23 cellular contexts compared by ENCODE assay signal in genomic region chr19:40026597-40026970, GRCh38. TPM values are rescaled to one million over a fixed set of nuclear protein-coding genes. Genes with fewer than 3 reads are reported as not detected.
A peak's percentile ranks its signal among the peaks of the same experiment; 100 is the strongest.
DNase-seq lines count a peak whose midpoint lies in the region; ATAC-seq, FAIRE-seq and TF ChIP-seq lines count a peak whose summit lies in the region.
"Had no signal": no experiment of that assay in that cellular context is flagged by ENCODE, and none has a peak within 500 bp of the region (broad histone marks: within the 10 kb centered on the region; RNA-seq: fewer than 3 reads in every experiment).

No MANE protein-coding gene starts in this region.

- no peaks in the 10 kb centered on the region for H3K4me1 Mint-ChIP-seq in endodermal cell
- peaks cover 0 to 2% (median 0%) of the 10 kb centered on the region in 7 donors for H3K4me1 Mint-ChIP-seq in naive thymus-derived CD4-positive, alpha-beta T cell
- H3K4me1 Mint-ChIP-seq: B cell had no signal

- no peak overlapping the region for H4K91ac ChIP-seq in mesenchymal stem cell (ENCODE audit: low read length)

- no peak overlapping the region for H3K14ac ChIP-seq in mesenchymal stem cell (ENCODE audit: low read length in 2 of 2)

- TF ChIP-seq RAD21 in A549 (conservative IDR thresholded peaks at IDR 0.05 in 1 of 2, IDR thresholded peaks at IDR 0.05 in 1 of 2) = no peak

- H2BK120ac ChIP-seq in mesenchymal stem cell (ENCODE audit: low read depth, low read length) = no peak overlapping the region

- no peak overlapping the region for H2BK12ac ChIP-seq in mesenchymal stem cell (ENCODE audit: low read length in 2 of 2)

- H2AK5ac ChIP-seq in mesenchymal stem cell (ENCODE audit: low read length, severe bottlenecking) = no peak overlapping the region

- H3K4me2 ChIP-seq in A549 (no peak overlapping the region), mesenchymal stem cell (ENCODE audit: low read length, poor library complexity, severe bottlenecking) (no peak overlapping the region)
- H3K4me2 ChIP-seq: BLaER1 had no signal

- H2AFZ ChIP-seq in mesenchymal stem cell (ENCODE audit: low read depth, low read length) = no peak overlapping the region
- H2AFZ ChIP-seq: GM23248 had no signal

- H3K36me3 ChIP-seq in endodermal cell (ENCODE audit: control insufficient read depth, insufficient read depth, low read length) = peaks cover 11% of the 10 kb centered on the region
- H3K36me3 ChIP-seq in mesenchymal stem cell (ENCODE audit: control insufficient read depth in 1 of 2, insufficient read depth in 2 of 2, low read depth in 1 of 2, low read length in 2 of 2) = peaks cover 2 to 3% of the 10 kb centered on the region in 2 experiments
- no peaks in the 10 kb centered on the region for H3K36me3 ChIP-seq in naive thymus-derived CD4-positive, alpha-beta T cell (ENCODE audit: control insufficient read depth in 2 of 3, insufficient read depth in 3 of 3, low read length in 3 of 3)

- intact Hi-C loops in naive thymus-derived CD4-positive, alpha-beta T cell (cut with micrococcal nuclease) = loop anchor here in 1 of 2 donors (10.0 kb wide), 1 partner anchor 48 kb away; no protein-coding TSS in a partner anchor

- H3K9me3 ChIP-seq in A549 (peaks cover 100% of the 10 kb centered on the region), endodermal cell (ENCODE audit: control insufficient read depth, low read length) (peaks cover 92% of the 10 kb centered on the region), mesenchymal stem cell (ENCODE audit: control insufficient read depth, low read length) (peaks cover 92% of the 10 kb centered on the region)
- peaks cover 18 to 76% (median 32%) of the 10 kb centered on the region in 3 experiments for H3K9me3 ChIP-seq in naive thymus-derived CD4-positive, alpha-beta T cell (ENCODE audit: control insufficient read depth in 2 of 3, low read length in 3 of 3)

- no peak overlapping the region for H3K23ac ChIP-seq in mesenchymal stem cell (ENCODE audit: low read length in 2 of 2)

- H3K9ac ChIP-seq in endodermal cell (ENCODE audit: extremely low read depth, low read length, poor library complexity, severe bottlenecking) = no peak overlapping the region
- H3K9ac ChIP-seq in mesenchymal stem cell (ENCODE audit: low read length) = no peak overlapping the region
- H3K9ac ChIP-seq: BLaER1, GM23248 had no signal

- peaks cover 94% of the 10 kb centered on the region for H3K9me3 Mint-ChIP-seq in endodermal cell
- peaks cover 8 to 95% (median 67%) of the 10 kb centered on the region in 11 donors for H3K9me3 Mint-ChIP-seq in naive thymus-derived CD4-positive, alpha-beta T cell

- no peaks in the 10 kb centered on the region for H3K27me3 ChIP-seq in endodermal cell (ENCODE audit: control insufficient read depth, insufficient read depth, low read length, poor library complexity, severe bottlenecking)
- no peaks in the 10 kb centered on the region for H3K27me3 ChIP-seq in mesenchymal stem cell (ENCODE audit: control insufficient read depth in 1 of 2, insufficient read depth in 1 of 2, low read length in 2 of 2)
- H3K27me3 ChIP-seq in naive thymus-derived CD4-positive, alpha-beta T cell (ENCODE audit: control insufficient read depth in 2 of 2, insufficient read depth in 2 of 2, low read length in 2 of 2) = no peaks in the 10 kb centered on the region
- H3K27me3 ChIP-seq: BLaER1 had no signal

- H2BK5ac ChIP-seq in mesenchymal stem cell (ENCODE audit: low read depth, low read length, poor library complexity, severe bottlenecking) = no peak overlapping the region

- H3K4me1 ChIP-seq in A549 (no peaks in the 10 kb centered on the region), endodermal cell (ENCODE audit: control insufficient read depth, insufficient read depth, low read length) (no peaks in the 10 kb centered on the region), mesenchymal stem cell (ENCODE audit: control insufficient read depth, insufficient read depth, low read depth, low read length) (no peaks in the 10 kb centered on the region)
- H3K4me1 ChIP-seq in naive thymus-derived CD4-positive, alpha-beta T cell (ENCODE audit: control insufficient read depth in 2 of 2, insufficient read depth in 2 of 2, low read length in 2 of 2) = no peaks in the 10 kb centered on the region
- H3K4me1 ChIP-seq: BLaER1, Caco-2 had no signal

- no peaks in the 10 kb centered on the region for H3K79me1 ChIP-seq in mesenchymal stem cell (replicated peaks; ENCODE audit: low read length, poor library complexity, severe bottlenecking)

- H3K4ac ChIP-seq in mesenchymal stem cell (ENCODE audit: low read depth in 1 of 2, low read length in 2 of 2) = no peak overlapping the region

- TF ChIP-seq CTCF in A549 (IDR thresholded peaks at IDR 0.05) = no peak
- no peak for TF ChIP-seq CTCF in endodermal cell (conservative IDR thresholded peaks at IDR 0.05)

- H3K27ac ChIP-seq in A549 (no peak overlapping the region), endodermal cell (ENCODE audit: low read depth, low read length) (no peak overlapping the region), mesenchymal stem cell (ENCODE audit: low read length, poor library complexity, severe bottlenecking) (no peak overlapping the region)
- H3K27ac ChIP-seq in naive thymus-derived CD4-positive, alpha-beta T cell (ENCODE audit: low read depth, low read length) = no peak overlapping the region
- H3K27ac ChIP-seq: BLaER1, C4-2B, GM23248 had no signal

- H3K4me3 ChIP-seq in A549 (no peak overlapping the region), endodermal cell (ENCODE audit: low read length) (peak overlapping the region; percentile 68), mesenchymal stem cell (ENCODE audit: insufficient read depth in 1 of 2, low read depth in 1 of 2, low read length in 2 of 2) (peak overlapping the region in 1 of 2 experiments; percentile 30)
- H3K4me3 ChIP-seq in naive thymus-derived CD4-positive, alpha-beta T cell (ENCODE audit: low read length) = no peak overlapping the region
- H3K4me3 ChIP-seq: BLaER1, GM12878, GM23248 had no signal

- H3K36me3 Mint-ChIP-seq in endodermal cell (ENCODE audit: low read depth) = peaks cover 30% of the 10 kb centered on the region
- peaks cover 8 to 36% (median 26%) of the 10 kb centered on the region in 5 donors for H3K36me3 Mint-ChIP-seq in naive thymus-derived CD4-positive, alpha-beta T cell

- WGBS in A549 (ENCODE audit: missing lambda C conversion rate) = 65% methylated on average over 5 of the region's 5 CpGs
- 98 to 100% methylated on average over 2 to 5 of the region's 5 CpGs for WGBS in endodermal cell (ENCODE audit: insufficient coverage in 1 of 2, insufficient read length in 1 of 2), 2 experiments
- WGBS in mesenchymal stem cell = 97% methylated on average over 5 of the region's 5 CpGs

- H3K27ac Mint-ChIP-seq in endodermal cell = no peak overlapping the region
- H3K27ac Mint-ChIP-seq in naive thymus-derived CD4-positive, alpha-beta T cell = peak overlapping the region in 1 of 9 donors; percentile 26
- H3K27ac Mint-ChIP-seq: B cell; CD4-positive, CD25-positive, alpha-beta regulatory T cell; CD8-positive, alpha-beta T cell; HFFc6 had no signal

- CTCF ChIA-PET in A549 (lab: Yijun Ruan, JAX) = interaction anchor here (1.4 to 2.3 kb wide), 2 partner anchors 8 to 17 kb away, joined by 4 to 5 read pairs; no protein-coding TSS in a partner anchor
- CTCF ChIA-PET in HEK293T (lab: Yijun Ruan, JAX) = no interaction called here
- CTCF ChIA-PET in naive thymus-derived CD4-positive, alpha-beta T cell (lab: Charles Lee) = interaction anchor here (0.8 kb wide), 1 partner anchor 9 kb away, joined by 3 read pairs; no protein-coding TSS in a partner anchor

- peaks cover 8% of the 10 kb centered on the region for H3K27me3 Mint-ChIP-seq in endodermal cell (ENCODE audit: insufficient read depth)
- no peaks in the 10 kb centered on the region for H3K27me3 Mint-ChIP-seq in naive thymus-derived CD4-positive, alpha-beta T cell
- H3K27me3 Mint-ChIP-seq: B cell; CD4-positive, CD25-positive, alpha-beta regulatory T cell had no signal

- POLR2A ChIA-PET in A549 (lab: Yijun Ruan, JAX) = no interaction called here
- POLR2A ChIA-PET in HEK293T (lab: Yijun Ruan, JAX) = no interaction called here
- POLR2A ChIA-PET in naive thymus-derived CD4-positive, alpha-beta T cell (lab: Charles Lee) = no interaction called here

- H3K18ac ChIP-seq in mesenchymal stem cell (ENCODE audit: low read depth in 1 of 2, low read length in 2 of 2) = no peak overlapping the region

- ATAC-seq in A549 (no peak), HG02798 (IDR thresholded peaks at IDR 0.05; ENCODE audit: poor library complexity, unreplicated experiment) (no peak)
- no peak for ATAC-seq in naive thymus-derived CD4-positive, alpha-beta T cell
- ATAC-seq: CD8-positive, alpha-beta T cell; GM12878 had no signal

- no peak for TF ChIP-seq EP300 in A549 (IDR thresholded peaks at IDR 0.05)

- no peak overlapping the region for H3K4me3 Mint-ChIP-seq in endodermal cell
- H3K4me3 Mint-ChIP-seq in naive thymus-derived CD4-positive, alpha-beta T cell = no peak overlapping the region
- H3K4me3 Mint-ChIP-seq: B cell; CD4-positive, CD25-positive, alpha-beta regulatory T cell; CD8-positive, alpha-beta T cell; HFFc6 had no signal

- no peak overlapping the region for H2BK15ac ChIP-seq in mesenchymal stem cell (ENCODE audit: low read depth, poor library complexity, severe bottlenecking)

- no peak for DNase-seq in A549 (ENCODE audit: low read depth in 1 of 2, low spot score in 1 of 2)
- DNase-seq in HEK293T (ENCODE audit: extremely low spot score) = no peak
- DNase-seq in endodermal cell = no peak
- no peak for DNase-seq in mesenchymal stem cell
- DNase-seq in naive thymus-derived CD4-positive, alpha-beta T cell = no peak
- DNase-seq: 8988T; Caco-2; CD4-positive, CD25-positive, alpha-beta regulatory T cell; CD8-positive, alpha-beta T cell; DMS153; DND-41; GM23248; H7; HCEC 1CT; HFFc6 had no signal

- TF ChIP-seq POLR2A in A549 (IDR thresholded peaks at IDR 0.05; ENCODE audit: low read length) = no peak

- no peak overlapping the region for H4K8ac ChIP-seq in mesenchymal stem cell (ENCODE audit: low read length)

- peak; percentile 28 for FAIRE-seq in A549 (lab: Jason Lieb, UNC)
- FAIRE-seq: G401.6, GM19239, H1 had no signal

RNA-seq across cellular contexts. Expression of gene ZNF780B, which starts 29.4 kb away (rescaled TPM):
- polyA plus RNA-seq in A549 (2011; rRNA removed) (10.0 and 15.7 TPM in 2 replicates), A549 (2017; fragmentation: RNase III; extraction: RNeasy Plus Mini Kit Qiagen cat#74134 plus additional on column Dnase treatment) (7.1 to 10.3 TPM (median 8.7 TPM) in 3 replicates)
- polyA plus RNA-seq in A549 (2012; cell fraction: cytosol; rRNA removed) = 2.7 and 3.7 TPM in 2 replicates
- 1.8 and 3.1 TPM in 2 replicates for polyA plus RNA-seq in A549 (2012; cell fraction: nucleus; rRNA removed)
- polyA minus RNA-seq in A549 (2011; rRNA and poly(A)+ RNA removed) = 21.9 and 27.0 TPM in 2 replicates
- total RNA-seq in endodermal cell = 10 to 100 TPM; 24.7 to 30.5 TPM
- polyA plus RNA-seq in endodermal cell (2013, experiment 1 of 2) = 6.6 TPM
- 6.9 TPM for polyA plus RNA-seq in endodermal cell (2013, experiment 2 of 2)
- polyA plus RNA-seq in mesenchymal stem cell (2013, experiment 1 of 2) = 7.2 TPM
- polyA plus RNA-seq in mesenchymal stem cell (2013, experiment 2 of 2) = 8.8 TPM
- 10 to 100 TPM; 22.7 to 85.2 (median 35.2) TPM for total RNA-seq in naive thymus-derived CD4-positive, alpha-beta T cell
- polyA plus RNA-seq in naive thymus-derived CD4-positive, alpha-beta T cell = 10 to 100 TPM; 12.0 to 22.9 TPM

RNA-seq across cellular contexts. Expression of gene ZNF546, which starts 29.7 kb away (rescaled TPM):
- 6.0 and 6.4 TPM in 2 replicates for polyA plus RNA-seq in A549 (2011; rRNA removed)
- polyA plus RNA-seq in A549 (2012; cell fraction: cytosol; rRNA removed) = 0.78 and 0.95 TPM in 2 replicates
- polyA plus RNA-seq in A549 (2012; cell fraction: nucleus; rRNA removed) = 0.93 and 0.97 TPM in 2 replicates
- 3.1 to 3.8 TPM (median 3.7 TPM) in 3 replicates for polyA plus RNA-seq in A549 (2017; fragmentation: RNase III; extraction: RNeasy Plus Mini Kit Qiagen cat#74134 plus additional on column Dnase treatment)
- polyA minus RNA-seq in A549 (2011; rRNA and poly(A)+ RNA removed) = 8.5 and 13.3 TPM in 2 replicates
- 1 to 10 TPM; 2.5 to 4.6 TPM for total RNA-seq in endodermal cell
- 2.4 TPM for polyA plus RNA-seq in endodermal cell (2013, experiment 1 of 2)
- polyA plus RNA-seq in endodermal cell (2013, experiment 2 of 2) = 2.0 TPM
- polyA plus RNA-seq in mesenchymal stem cell (2013, experiment 1 of 2) = 0.64 TPM
- 0.45 TPM for polyA plus RNA-seq in mesenchymal stem cell (2013, experiment 2 of 2)
- 10 to 100 TPM in 2 of 5 experiments, 1 to 10 TPM in 3; 4.7 to 24.8 (median 7.5) TPM for total RNA-seq in naive thymus-derived CD4-positive, alpha-beta T cell
- 1 to 10 TPM; 7.0 to 7.6 TPM for polyA plus RNA-seq in naive thymus-derived CD4-positive, alpha-beta T cell

RNA-seq across cellular contexts. Expression of gene PSMC4, which starts 55.6 kb away (rescaled TPM):
- polyA plus RNA-seq in A549 (2011; rRNA removed) (192 and 208 TPM in 2 replicates), A549 (2017; fragmentation: RNase III; extraction: RNeasy Plus Mini Kit Qiagen cat#74134 plus additional on column Dnase treatment) (276 to 295 TPM (median 284 TPM) in 3 replicates)
- polyA plus RNA-seq in A549 (2012; cell fraction: cytosol; rRNA removed) = 371 and 460 TPM in 2 replicates
- 457 and 591 TPM in 2 replicates for polyA plus RNA-seq in A549 (2012; cell fraction: nucleus; rRNA removed)
- polyA minus RNA-seq in A549 (2011; rRNA and poly(A)+ RNA removed) = 147 and 219 TPM in 2 replicates
- 10 to 100 TPM; 88.9 to 96.9 TPM for total RNA-seq in endodermal cell
- 90.4 TPM for polyA plus RNA-seq in endodermal cell (2013, experiment 1 of 2)
- 90.5 TPM for polyA plus RNA-seq in endodermal cell (2013, experiment 2 of 2)
- polyA plus RNA-seq in mesenchymal stem cell (2013, experiment 1 of 2) = 75.6 TPM
- polyA plus RNA-seq in mesenchymal stem cell (2013, experiment 2 of 2) = 75.9 TPM
- 100 to 1,000 TPM in 1 of 5 experiments, 10 to 100 TPM in 4; 48.7 to 146 (median 69.1) TPM for total RNA-seq in naive thymus-derived CD4-positive, alpha-beta T cell
- polyA plus RNA-seq in naive thymus-derived CD4-positive, alpha-beta T cell = 10 to 100 TPM; 73.5 to 91.1 TPM
